1 cellular context compared by ENCODE assay signal in genomic region chr19:936175-936546, GRCh38.
A peak's percentile ranks its signal among the peaks of the same experiment; 100 is the strongest.
TF ChIP-seq lines count a peak whose summit lies in the region.

No MANE protein-coding gene starts in this region.

TF ChIP-seq in HepG2, 621 proteins besides CTCF, POLR2A, EP300 and RAD21:
- TF ChIP-seq ZBTB37 (CRISPR knock-in tag; IDR thresholded peaks at IDR 0.05), result no peak
- no peak for TF ChIP-seq ZFP36L2 (CRISPR knock-in tag; IDR thresholded peaks at IDR 0.05)
- peak; percentile 30; the same call in 1 of the 2 replicates for TF ChIP-seq ZNF460 (CRISPR knock-in tag; IDR thresholded peaks at IDR 0.05; ENCODE audit: borderline replicate concordance)
- TF ChIP-seq ZNF121 (CRISPR knock-in tag; IDR thresholded peaks at IDR 0.05), result peak; percentile 71; the same call in 1 of the 2 replicates
- TF ChIP-seq ARHGAP35 (CRISPR knock-in tag; IDR thresholded peaks at IDR 0.05; ENCODE audit: borderline replicate concordance), result no peak
- peak; percentile 2; the same call in 1 of the 2 replicates for TF ChIP-seq POLR2G (IDR thresholded peaks at IDR 0.05; ENCODE audit: low read depth, low read length)
- TF ChIP-seq TRIM24 (CRISPR knock-in tag; IDR thresholded peaks at IDR 0.05), result no peak
- peak; percentile 69; the same call in 1 of the 2 replicates for TF ChIP-seq AKAP8 (CRISPR knock-in tag; IDR thresholded peaks at IDR 0.05)
- TF ChIP-seq ZNF329 (CRISPR knock-in tag; IDR thresholded peaks at IDR 0.05; ENCODE audit: low read depth), result no peak
- no peak for TF ChIP-seq RNF2 (conservative IDR thresholded peaks at IDR 0.05; ENCODE audit: low read depth)
